In genomic region chr9:136672431-136673087, GRCh38 we compare ENCODE assay signal across 24 cellular contexts. TPM values are rescaled to one million over a fixed set of nuclear protein-coding genes. Genes with fewer than 3 reads are reported as not detected.
A peak's percentile ranks its signal among the peaks of the same experiment; 100 is the strongest.
DNase-seq lines count a peak whose midpoint lies in the region; ATAC-seq, FAIRE-seq and TF ChIP-seq lines count a peak whose summit lies in the region.
"Had no signal": no experiment of that assay in that cellular context is flagged by ENCODE, and none has a peak within 500 bp of the region (broad histone marks: within the 10 kb centered on the region; RNA-seq: fewer than 3 reads in every experiment).

No MANE protein-coding gene starts in this region.

- no peaks in the 10 kb centered on the region for H3K9me3 ChIP-seq in left ventricle myocardium inferior (replicated peaks)
- no peaks in the 10 kb centered on the region for H3K9me3 ChIP-seq in endothelial cell of umbilical vein (replicated peaks; ENCODE audit: control insufficient read depth, insufficient read depth, low read length)
- H3K9me3 ChIP-seq in subcutaneous abdominal adipose tissue (ENCODE audit: control insufficient read depth in 5 of 5, low read length in 5 of 5) = no peaks in the 10 kb centered on the region
- H3K9me3 ChIP-seq: ovary had no signal

- H3K9ac ChIP-seq in endothelial cell of umbilical vein (replicated peaks; ENCODE audit: extremely low read depth, insufficient read depth, low read length) (no peak overlapping the region), subcutaneous abdominal adipose tissue (ENCODE audit: low read length in 5 of 5) (peak overlapping the region in 1 of 5 donors; percentile 35)

- H2AFZ ChIP-seq in endothelial cell of umbilical vein (ENCODE audit: low read depth, low read length) = no peak overlapping the region

- H3K4me3 ChIP-seq in left ventricle myocardium inferior (peak overlapping the region; percentile 81), endothelial cell of umbilical vein (replicated peaks in 1 of 3; ENCODE audit: insufficient read depth in 1 of 3, low read depth in 1 of 3, low read length in 3 of 3) (no peak overlapping the region), subcutaneous abdominal adipose tissue (ENCODE audit: low read depth in 1 of 5, low read length in 5 of 5) (no peak overlapping the region)
- H3K4me3 ChIP-seq: ovary had no signal

- H3K9me3 Mint-ChIP-seq in activated CD4-positive, alpha-beta memory T cell treated with anti-CD3 and anti-CD28 coated beads for 36 hours = no peaks in the 10 kb centered on the region
- H3K9me3 Mint-ChIP-seq: activated T-cell treated with anti-CD3 and anti-CD28 coated beads, Interleukin-2, amount 50 U/mL, for 24 hours; memory B cell; naive thymus-derived CD8-positive, alpha-beta T cell; T-helper 2 cell treated with Interferon-gamma antibody and Interleukin-4, amounts not matched to agents 5 μg/mL and 100 μg/mL, for 36 hours had no signal

- TF ChIP-seq POLR2A in endothelial cell of umbilical vein (IDR thresholded peaks at IDR 0.05; ENCODE audit: low read depth, low read length) = no peak

- H3K4me1 ChIP-seq in left ventricle myocardium inferior (peaks cover 44% of the 10 kb centered on the region), endothelial cell of umbilical vein (ENCODE audit: control insufficient read depth, extremely low read depth, insufficient read depth, low read length) (peaks cover 11% of the 10 kb centered on the region), subcutaneous abdominal adipose tissue (ENCODE audit: control insufficient read depth in 5 of 5, insufficient read depth in 5 of 5, low read length in 5 of 5) (peaks cover 0 to 56% (median 30%) of the 10 kb centered on the region in 5 donors)

- no peaks in the 10 kb centered on the region for H3K4me1 Mint-ChIP-seq in activated CD4-positive, alpha-beta memory T cell treated with anti-CD3 and anti-CD28 coated beads for 36 hours (ENCODE audit: low read depth)

- H3K27me3 ChIP-seq in left ventricle myocardium inferior (ENCODE audit: low read depth) (no peaks in the 10 kb centered on the region), endothelial cell of umbilical vein (ENCODE audit: control insufficient read depth in 2 of 2, insufficient read depth in 2 of 2, low read length in 2 of 2) (no peaks in the 10 kb centered on the region), subcutaneous abdominal adipose tissue (ENCODE audit: control insufficient read depth in 5 of 5, insufficient read depth in 4 of 5, low read length in 5 of 5) (no peaks in the 10 kb centered on the region)
- H3K27me3 ChIP-seq: ovary had no signal

- no peak overlapping the region for H3K27ac Mint-ChIP-seq in activated CD4-positive, alpha-beta memory T cell treated with anti-CD3 and anti-CD28 coated beads for 36 hours
- H3K27ac Mint-ChIP-seq: activated T-cell treated with anti-CD3 and anti-CD28 coated beads, Interleukin-2, amount 50 U/mL, for 24 hours; memory B cell; naive thymus-derived CD8-positive, alpha-beta T cell; T-helper 2 cell treated with Interferon-gamma antibody and Interleukin-4, amounts not matched to agents 5 μg/mL and 100 μg/mL, for 36 hours had no signal

- CTCF ChIA-PET in endothelial cell of umbilical vein (lab: Charles Lee) = interaction anchor here (0.9 to 6.3 kb wide), 7 partner anchors 16 to 188 kb away, joined by 3 to 45 read pairs (median 4); no protein-coding TSS in a partner anchor
- CTCF ChIA-PET in activated CD4-positive, alpha-beta memory T cell treated with anti-CD3 and anti-CD28 coated beads for 36 hours (lab: Charles Lee) = interaction anchor here (1.1 to 2.3 kb wide), 9 partner anchors 8 to 374 kb away, joined by 3 to 13 read pairs (median 4); no protein-coding TSS in a partner anchor

- H3K36me3 Mint-ChIP-seq in activated CD4-positive, alpha-beta memory T cell treated with anti-CD3 and anti-CD28 coated beads for 36 hours = no peaks in the 10 kb centered on the region
- H3K36me3 Mint-ChIP-seq: naive thymus-derived CD8-positive, alpha-beta T cell had no signal

- TF ChIP-seq CTCF in left ventricle myocardium inferior (IDR thresholded peaks at IDR 0.05; ENCODE audit: borderline replicate concordance) = no peak
- no peak for TF ChIP-seq CTCF in endothelial cell of umbilical vein (IDR thresholded peaks at IDR 0.05; ENCODE audit: extremely low read depth in 1 of 2, insufficient read depth in 1 of 2, low read depth in 1 of 2, low read length in 2 of 2)

- ATAC-seq in Right ventricle myocardium superior (ENCODE audit: poor library complexity) = no peak
- ATAC-seq: activated CD4-positive, CD25-positive, alpha-beta regulatory T cell treated with anti-CD3 and anti-CD28 coated beads, Interleukin-2, amount 50 U/mL, for 24 hours had no signal

- H3K79me2 ChIP-seq in endothelial cell of umbilical vein (ENCODE audit: control insufficient read depth, insufficient read depth, low read length) = peaks cover 28% of the 10 kb centered on the region

- DNase-seq in left ventricle myocardium inferior (no peak), Right ventricle myocardium superior (no peak), endothelial cell of umbilical vein (ENCODE audit: low read depth, low spot score) (peak; percentile 51), mucosa of gallbladder (ENCODE audit: low spot score) (no peak)
- DNase-seq in activated CD4-positive, alpha-beta memory T cell treated with anti-CD3 and anti-CD28 coated beads for 36 hours = no peak
- DNase-seq: activated naive CD4-positive, alpha-beta T cell treated with Interleukin-2 at 50 U/mL for 16 hours; activated T-cell treated with anti-CD3 and anti-CD28 coated beads, Interleukin-2, amount 50 U/mL, for 24 hours; C1 segment of cervical spinal cord; dorsolateral prefrontal cortex; EL; islet precursor cell; naive thymus-derived CD8-positive, alpha-beta T cell; NCI-H1092 treated with DMSO at 0.1 percent for 48 hours; NCI-H2081 treated with DMSO at 0.1 percent for 48 hours; NCI-H446; ovary had no signal

- peaks cover 5% of the 10 kb centered on the region for H3K27me3 Mint-ChIP-seq in activated CD4-positive, alpha-beta memory T cell treated with anti-CD3 and anti-CD28 coated beads for 36 hours

- no peaks in the 10 kb centered on the region for H4K20me1 ChIP-seq in endothelial cell of umbilical vein (replicated peaks; ENCODE audit: control insufficient read depth, extremely low read depth, insufficient read depth, low read length)

- H3K4me3 Mint-ChIP-seq in activated CD4-positive, alpha-beta memory T cell treated with anti-CD3 and anti-CD28 coated beads for 36 hours = no peak overlapping the region
- H3K4me3 Mint-ChIP-seq: activated T-cell treated with anti-CD3 and anti-CD28 coated beads, Interleukin-2, amount 50 U/mL, for 24 hours; memory B cell; naive thymus-derived CD8-positive, alpha-beta T cell; T-helper 2 cell treated with Interferon-gamma antibody and Interleukin-4, amounts not matched to agents 5 μg/mL and 100 μg/mL, for 36 hours had no signal

- H3K9me1 ChIP-seq in endothelial cell of umbilical vein (replicated peaks; ENCODE audit: control insufficient read depth, extremely low read depth, insufficient read depth, low read length) = no peaks in the 10 kb centered on the region

- peaks cover 65% of the 10 kb centered on the region for H3K36me3 ChIP-seq in left ventricle myocardium inferior
- peaks cover 27 to 52% of the 10 kb centered on the region in 2 experiments for H3K36me3 ChIP-seq in endothelial cell of umbilical vein (ENCODE audit: control insufficient read depth in 2 of 2, extremely low read depth in 1 of 2, insufficient read depth in 2 of 2, low read length in 2 of 2)
- peaks cover 0 to 77% (median 50%) of the 10 kb centered on the region in 5 donors for H3K36me3 ChIP-seq in subcutaneous abdominal adipose tissue (ENCODE audit: control insufficient read depth in 5 of 5, insufficient read depth in 5 of 5, low read length in 5 of 5)
- H3K36me3 ChIP-seq: ovary had no signal

- dilution Hi-C loops in endothelial cell of umbilical vein (cut with MboI; ENCODE audit: extremely low pct_ligation_motif_present, low sequenced_read_pairs) = no loop called here

- H3K27ac ChIP-seq in left ventricle myocardium inferior (replicated peaks) = peak overlapping the region; percentile 87
- H3K27ac ChIP-seq in endothelial cell of umbilical vein (ENCODE audit: insufficient read depth, low read depth, low read length) = no peak overlapping the region
- peak overlapping the region; percentile 30 for H3K27ac ChIP-seq in subcutaneous abdominal adipose tissue (ENCODE audit: low read depth, low read length)
- H3K27ac ChIP-seq: epithelial cell of prostate, ovary had no signal

- intact Hi-C loops in left ventricle myocardium inferior (cut with micrococcal nuclease) = no loop called here
- intact Hi-C loops in Right ventricle myocardium superior (cut with DNase I) = no loop called here
- intact Hi-C loops in endothelial cell of umbilical vein (cut with micrococcal nuclease) = loop anchor here (2.0 to 5.0 kb wide), 2 partner anchors 40 to 52 kb away; partner anchors contain the start of gene DIPK1B
- intact Hi-C loops in activated CD4-positive, alpha-beta memory T cell treated with anti-CD3 and anti-CD28 coated beads for 36 hours (cut with micrococcal nuclease) = no loop called here

- no peak overlapping the region for H3K4me2 ChIP-seq in endothelial cell of umbilical vein (ENCODE audit: insufficient read depth, low read length)

- no TSS peak for BruUV-seq in endothelial cell of umbilical vein (replicated peaks; lab: Mats Ljungman, UMichigan)

- POLR2A ChIA-PET in endothelial cell of umbilical vein (lab: Charles Lee) = interaction anchor here (1.0 to 6.2 kb wide), 5 partner anchors 10 to 133 kb away, joined by 5 to 54 read pairs (median 9); partner anchors contain the start of gene EGFL7
- POLR2A ChIA-PET in activated CD4-positive, alpha-beta memory T cell treated with anti-CD3 and anti-CD28 coated beads for 36 hours (lab: Charles Lee) = no interaction called here

- no peak for FAIRE-seq in endothelial cell of umbilical vein (lab: Jason Lieb, UNC)
- FAIRE-seq: A204.1, D721Med had no signal

RNA-seq across cellular contexts. Expression of gene EGFL7, which starts 9.8 kb away (rescaled TPM):
- total RNA-seq in left ventricle myocardium inferior (81.5 TPM), Right ventricle myocardium superior (61.5 TPM), endothelial cell of umbilical vein (1,042 and 1,043 TPM in 2 replicates), mucosa of gallbladder (62.2 TPM)
- 1,377 and 1,605 TPM in 2 replicates for polyA plus RNA-seq in endothelial cell of umbilical vein
- polyA plus RNA-seq in endothelial cell of umbilical vein (2011; cell fraction: cytosol; rRNA removed) = 566 and 776 TPM in 2 replicates
- polyA plus RNA-seq in endothelial cell of umbilical vein (2011; cell fraction: nucleus; rRNA removed) = 1,080 and 1,467 TPM in 2 replicates
- polyA plus RNA-seq in endothelial cell of umbilical vein (2012) = 359 and 413 TPM in 2 replicates
- polyA minus RNA-seq in endothelial cell of umbilical vein = 208 and 351 TPM in 2 replicates
- polyA minus RNA-seq in endothelial cell of umbilical vein (2011; cell fraction: cytosol; rRNA and poly(A)+ RNA removed) = 15.5 TPM
- 236 and 523 TPM in 2 replicates for polyA minus RNA-seq in endothelial cell of umbilical vein (2011; cell fraction: nucleus; rRNA and poly(A)+ RNA removed)
- total RNA-seq in activated CD4-positive, alpha-beta memory T cell treated with anti-CD3 and anti-CD28 coated beads for 36 hours = under 1 TPM; 0.90 to 0.93 TPM

RNA-seq across cellular contexts. Expression of gene AGPAT2, which starts 14.7 kb away (rescaled TPM):
- 48.8 TPM for total RNA-seq in left ventricle myocardium inferior
- total RNA-seq in Right ventricle myocardium superior = 48.6 TPM
- 43.0 and 45.5 TPM in 2 replicates for total RNA-seq in endothelial cell of umbilical vein
- 55.3 and 72.1 TPM in 2 replicates for polyA plus RNA-seq in endothelial cell of umbilical vein
- polyA plus RNA-seq in endothelial cell of umbilical vein (2011; cell fraction: cytosol; rRNA removed) = 31.4 and 42.0 TPM in 2 replicates
- polyA plus RNA-seq in endothelial cell of umbilical vein (2011; cell fraction: nucleus; rRNA removed) = 33.3 and 33.9 TPM in 2 replicates
- 26.9 and 34.8 TPM in 2 replicates for polyA plus RNA-seq in endothelial cell of umbilical vein (2012)
- 25.6 and 28.5 TPM in 2 replicates for polyA minus RNA-seq in endothelial cell of umbilical vein
- 92.9 TPM for polyA minus RNA-seq in endothelial cell of umbilical vein (2011; cell fraction: cytosol; rRNA and poly(A)+ RNA removed)
- 9.0 and 14.7 TPM in 2 replicates for polyA minus RNA-seq in endothelial cell of umbilical vein (2011; cell fraction: nucleus; rRNA and poly(A)+ RNA removed)
- 81.7 TPM for total RNA-seq in mucosa of gallbladder
- total RNA-seq in activated CD4-positive, alpha-beta memory T cell treated with anti-CD3 and anti-CD28 coated beads for 36 hours = 10 to 100 TPM; 16.3 to 16.8 TPM

RNA-seq across cellular contexts. Expression of gene DIPK1B, which starts 39.8 kb away (rescaled TPM):
- total RNA-seq in left ventricle myocardium inferior (21.4 TPM), Right ventricle myocardium superior (15.1 TPM), endothelial cell of umbilical vein (242 and 253 TPM in 2 replicates), mucosa of gallbladder (8.8 TPM)
- 441 and 642 TPM in 2 replicates for polyA plus RNA-seq in endothelial cell of umbilical vein
- polyA plus RNA-seq in endothelial cell of umbilical vein (2011; cell fraction: cytosol; rRNA removed) = 200 and 310 TPM in 2 replicates
- polyA plus RNA-seq in endothelial cell of umbilical vein (2011; cell fraction: nucleus; rRNA removed) = 230 and 265 TPM in 2 replicates
- 68.8 and 103 TPM in 2 replicates for polyA plus RNA-seq in endothelial cell of umbilical vein (2012)
- polyA minus RNA-seq in endothelial cell of umbilical vein = 152 and 193 TPM in 2 replicates
- not detected for polyA minus RNA-seq in endothelial cell of umbilical vein (2011; cell fraction: cytosol; rRNA and poly(A)+ RNA removed)
- 53.0 and 89.3 TPM in 2 replicates for polyA minus RNA-seq in endothelial cell of umbilical vein (2011; cell fraction: nucleus; rRNA and poly(A)+ RNA removed)
- not detected for total RNA-seq in activated CD4-positive, alpha-beta memory T cell treated with anti-CD3 and anti-CD28 coated beads for 36 hours
- total RNA-seq: LHCN-M2 had no signal

Comparison
In these comparisons a context has a peak if more than half of its experiments do, and no peak if none do; other contexts are left out.
1. RNA of gene EGFL7, which starts 9.8 kb away (total RNA-seq): 1,042 to 1,043 TPM in endothelial cell of umbilical vein, 81.5 TPM in left ventricle myocardium inferior (single experiment), 62.2 TPM in mucosa of gallbladder (single experiment) and 61.5 TPM in Right ventricle myocardium superior (single experiment); 0.90 to 0.93 TPM in activated CD4-positive, alpha-beta memory T cell treated with anti-CD3 and anti-CD28 coated beads for 36 hours; every median in the first group is over 10 times any median in the second.
2. RNA of gene DIPK1B, which starts 39.8 kb away (total RNA-seq): 242 to 253 TPM in endothelial cell of umbilical vein; 21.4 TPM in left ventricle myocardium inferior (single experiment), 15.1 TPM in Right ventricle myocardium superior (single experiment), 8.8 TPM in mucosa of gallbladder (single experiment) and not detected in activated CD4-positive, alpha-beta memory T cell treated with anti-CD3 and anti-CD28 coated beads for 36 hours; every median in the first group is over 10 times any median in the second.